ENCODE assay signal across 32 cellular contexts in the genomic region with DNA sequence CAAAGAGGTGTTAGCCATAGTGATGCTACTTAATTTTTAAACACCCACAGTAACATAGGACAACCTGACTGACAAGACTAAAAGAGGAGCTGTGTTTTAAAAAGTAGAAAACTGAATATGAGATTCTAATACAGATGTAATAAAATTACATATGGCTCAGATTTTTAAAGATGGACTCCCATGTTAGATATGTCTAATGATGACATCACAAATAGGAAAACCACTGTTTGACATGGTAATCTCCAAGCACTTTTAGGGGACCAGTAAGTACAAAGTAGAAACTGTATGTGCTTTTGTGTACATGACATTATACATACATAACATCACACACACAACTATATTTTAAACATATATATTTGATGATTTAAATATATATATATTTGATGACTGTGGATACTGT.
"Had no signal": no experiment of that assay in that cellular context is flagged by ENCODE, and none has a peak within 500 bp of the region (broad histone marks: within the 10 kb centered on the region; RNA-seq: fewer than 3 reads in every experiment).

No MANE protein-coding gene starts in this region.

- H3K27ac Mint-ChIP-seq: activated CD4-positive, alpha-beta memory T cell treated with anti-CD3 and anti-CD28 coated beads for 36 hours; activated CD4-positive, alpha-beta T cell treated with anti-CD3 and anti-CD28 coated beads for 36 hours; activated CD4-positive, alpha-beta T cell treated with anti-CD3 and anti-CD28 coated beads, Interleukin-2, amount 10 ng/mL, durations not matched to agents 24 days and 14 days; activated naive CD4-positive, alpha-beta T cell treated with anti-CD3 and anti-CD28 coated beads, Interleukin-2, amount 10 ng/mL, durations not matched to agents 7 days and 5 days; activated naive CD4-positive, alpha-beta T cell treated with anti-CD3 and anti-CD28 coated beads, Interleukin-2, amount 50 U/mL, for 72 hours; activated naive CD8-positive, alpha-beta T cell treated with anti-CD3 and anti-CD28 coated beads, Interleukin-2, amount 10 ng/mL, durations not matched to agents 7 days and 5 days; activated T-cell treated with anti-CD3 and anti-CD28 coated beads, Interleukin-2, amount 50 U/mL, for 24 hours; activated T-cell treated with anti-CD3 and anti-CD28 coated beads, Interleukin-2, amount 50 U/mL, for 72 hours; brain; dendritic cell treated with granulocyte-macrophage colony-stimulating factor and Interleukin-4, amounts not matched to agents 40 ng/mL and 50 ng/mL, for 4 days; T-helper 17 cell; T-helper 2 cell treated with Interferon-gamma antibody and Interleukin-4, amounts not matched to agents 5 μg/mL and 100 μg/mL, for 36 hours had no signal

- DNase-seq: activated CD4-positive, alpha-beta memory T cell treated with anti-CD3 and anti-CD28 coated beads for 36 hours; activated CD4-positive, alpha-beta T cell treated with anti-CD3 and anti-CD28 coated beads for 36 hours; activated CD4-positive, alpha-beta T cell treated with anti-CD3 and anti-CD28 coated beads, Interleukin-2, amount 10 ng/mL, durations not matched to agents 24 days and 14 days; activated CD4-positive, CD25-positive, alpha-beta regulatory T cell; activated CD4-positive, CD25-positive, alpha-beta regulatory T cell treated with anti-CD3 and anti-CD28 coated beads, Interleukin-2, amount 50 U/mL, for 72 hours; activated CD8-positive, alpha-beta memory T cell treated with anti-CD3 and anti-CD28 coated beads, Interleukin-2, amount 50 U/mL, for 48 hours; activated gamma-delta T cell; activated naive CD4-positive, alpha-beta T cell; activated naive CD4-positive, alpha-beta T cell treated with anti-CD3 and anti-CD28 coated beads, Interleukin-2, amount 10 ng/mL, durations not matched to agents 7 days and 5 days; activated naive CD8-positive, alpha-beta T cell treated with anti-CD3 and anti-CD28 coated beads, Interleukin-2, amount 10 ng/mL, durations not matched to agents 7 days and 5 days; activated T-cell treated with anti-CD3 and anti-CD28 coated beads for 4 hours; activated T-cell treated with anti-CD3 and anti-CD28 coated beads, Interleukin-2, amount 50 U/mL, for 24 hours; activated T-cell treated with anti-CD3 and anti-CD28 coated beads, Interleukin-2, amount 50 U/mL, for 72 hours; dorsolateral prefrontal cortex; effector memory CD4-positive, alpha-beta T cell; foreskin keratinocyte; gastrocnemius medialis; glutamatergic neuron; T-helper 1 cell; T-helper 17 cell; T1000 had no signal

- H3K9me3 ChIP-seq: ascending aorta, breast epithelium, gastrocnemius medialis had no signal

- H3K4me3 ChIP-seq: ascending aorta, breast epithelium, cardiac muscle cell, coronary artery, gastrocnemius medialis had no signal

- H3K9me3 Mint-ChIP-seq: activated CD4-positive, alpha-beta memory T cell treated with anti-CD3 and anti-CD28 coated beads for 36 hours; activated CD4-positive, alpha-beta T cell treated with anti-CD3 and anti-CD28 coated beads, Interleukin-2, amount 10 ng/mL, durations not matched to agents 24 days and 14 days; activated naive CD4-positive, alpha-beta T cell treated with anti-CD3 and anti-CD28 coated beads, Interleukin-2, amount 10 ng/mL, durations not matched to agents 7 days and 5 days; activated naive CD4-positive, alpha-beta T cell treated with anti-CD3 and anti-CD28 coated beads, Interleukin-2, amount 50 U/mL, for 72 hours; activated naive CD8-positive, alpha-beta T cell treated with anti-CD3 and anti-CD28 coated beads, Interleukin-2, amount 10 ng/mL, durations not matched to agents 7 days and 5 days; activated T-cell treated with anti-CD3 and anti-CD28 coated beads, Interleukin-2, amount 50 U/mL, for 24 hours; activated T-cell treated with anti-CD3 and anti-CD28 coated beads, Interleukin-2, amount 50 U/mL, for 72 hours; brain; central memory CD8-positive, alpha-beta T cell; dendritic cell treated with granulocyte-macrophage colony-stimulating factor and Interleukin-4, amounts not matched to agents 40 ng/mL and 50 ng/mL, for 4 days; endodermal cell; T-helper 2 cell treated with Interferon-gamma antibody and Interleukin-4, amounts not matched to agents 5 μg/mL and 100 μg/mL, for 36 hours had no signal

- H3K36me3 ChIP-seq: ascending aorta, breast epithelium, cardiac muscle cell, gastrocnemius medialis had no signal

- ATAC-seq: activated CD4-positive, alpha-beta T cell treated with anti-CD3 and anti-CD28 coated beads for 36 hours; activated naive CD4-positive, alpha-beta T cell treated with anti-CD3 and anti-CD28 coated beads, Interleukin-2, amount 50 U/mL, for 72 hours; activated T-cell treated with anti-CD3 and anti-CD28 coated beads, Interleukin-2, amount 50 U/mL, for 72 hours; esophagus mucosa; foreskin keratinocyte; gastrocnemius medialis; T-helper 17 cell had no signal

- H3K27ac ChIP-seq: ascending aorta, breast epithelium, coronary artery, foreskin keratinocyte, gastrocnemius medialis had no signal

- H3K4me1 ChIP-seq: ascending aorta, breast epithelium had no signal

- H3K4me3 Mint-ChIP-seq: activated CD4-positive, alpha-beta memory T cell treated with anti-CD3 and anti-CD28 coated beads for 36 hours; activated CD4-positive, alpha-beta T cell treated with anti-CD3 and anti-CD28 coated beads for 36 hours; activated CD4-positive, alpha-beta T cell treated with anti-CD3 and anti-CD28 coated beads, Interleukin-2, amount 10 ng/mL, durations not matched to agents 24 days and 14 days; activated naive CD4-positive, alpha-beta T cell treated with anti-CD3 and anti-CD28 coated beads, Interleukin-2, amount 10 ng/mL, durations not matched to agents 7 days and 5 days; activated naive CD8-positive, alpha-beta T cell treated with anti-CD3 and anti-CD28 coated beads, Interleukin-2, amount 10 ng/mL, durations not matched to agents 7 days and 5 days; activated T-cell treated with anti-CD3 and anti-CD28 coated beads, Interleukin-2, amount 50 U/mL, for 24 hours; activated T-cell treated with anti-CD3 and anti-CD28 coated beads, Interleukin-2, amount 50 U/mL, for 72 hours; brain; central memory CD8-positive, alpha-beta T cell; dendritic cell treated with granulocyte-macrophage colony-stimulating factor and Interleukin-4, amounts not matched to agents 40 ng/mL and 50 ng/mL, for 4 days; endodermal cell; T-helper 17 cell; T-helper 2 cell treated with Interferon-gamma antibody and Interleukin-4, amounts not matched to agents 5 μg/mL and 100 μg/mL, for 36 hours had no signal

- H3K36me3 Mint-ChIP-seq: activated CD4-positive, alpha-beta memory T cell treated with anti-CD3 and anti-CD28 coated beads for 36 hours; activated naive CD4-positive, alpha-beta T cell treated with anti-CD3 and anti-CD28 coated beads, Interleukin-2, amount 10 ng/mL, durations not matched to agents 7 days and 5 days; activated naive CD4-positive, alpha-beta T cell treated with anti-CD3 and anti-CD28 coated beads, Interleukin-2, amount 50 U/mL, for 72 hours; activated naive CD8-positive, alpha-beta T cell treated with anti-CD3 and anti-CD28 coated beads, Interleukin-2, amount 10 ng/mL, durations not matched to agents 7 days and 5 days; brain had no signal

- H3K27me3 Mint-ChIP-seq: activated CD4-positive, alpha-beta memory T cell treated with anti-CD3 and anti-CD28 coated beads for 36 hours; activated CD4-positive, alpha-beta T cell treated with anti-CD3 and anti-CD28 coated beads for 36 hours; activated CD4-positive, alpha-beta T cell treated with anti-CD3 and anti-CD28 coated beads, Interleukin-2, amount 10 ng/mL, durations not matched to agents 24 days and 14 days; activated naive CD4-positive, alpha-beta T cell treated with anti-CD3 and anti-CD28 coated beads, Interleukin-2, amount 10 ng/mL, durations not matched to agents 7 days and 5 days; activated naive CD8-positive, alpha-beta T cell treated with anti-CD3 and anti-CD28 coated beads, Interleukin-2, amount 10 ng/mL, durations not matched to agents 7 days and 5 days; activated T-cell treated with anti-CD3 and anti-CD28 coated beads, Interleukin-2, amount 50 U/mL, for 24 hours; central memory CD8-positive, alpha-beta T cell; dendritic cell treated with granulocyte-macrophage colony-stimulating factor and Interleukin-4, amounts not matched to agents 40 ng/mL and 50 ng/mL, for 4 days; T-helper 17 cell had no signal

- H3K27me3 ChIP-seq: ascending aorta, breast epithelium, cardiac muscle cell, dorsolateral prefrontal cortex, foreskin keratinocyte, gastrocnemius medialis had no signal
